ENCODE assay signal across 7 cellular contexts in genomic region chr22:11973856-11974255, GRCh38.
DNase-seq lines count a peak whose midpoint lies in the region; TF ChIP-seq lines count a peak whose summit lies in the region.
"Not testable (repeated sequence)": the region's sequence is repeated elsewhere in the genome, so short reads cannot be mapped to it uniquely, and the experiment has no call there.

No MANE protein-coding gene starts in this region.

- H3K4me1 Mint-ChIP-seq in activated T-helper 2 cell treated with anti-CD3 and anti-CD28 coated beads, Interferon-gamma antibody, Interleukin-2, Interleukin-4, amounts not matched to agents 10 μg/mL and 5 μg/mL and 100 μg/mL, durations not matched to agents 14 hours and 24 hours and 36 hours (ENCODE audit: low read depth) = not testable (repeated sequence)

- not testable (repeated sequence) for H3K36me3 ChIP-seq in H7 (replicated peaks; ENCODE audit: control insufficient read depth, insufficient read depth, low read length)

- H3K27ac Mint-ChIP-seq in activated T-helper 2 cell treated with anti-CD3 and anti-CD28 coated beads, Interferon-gamma antibody, Interleukin-2, Interleukin-4, amounts not matched to agents 10 μg/mL and 5 μg/mL and 100 μg/mL, durations not matched to agents 14 hours and 24 hours and 36 hours = not testable (repeated sequence)

- not testable (repeated sequence) for H3K27me3 Mint-ChIP-seq in activated T-helper 2 cell treated with anti-CD3 and anti-CD28 coated beads, Interferon-gamma antibody, Interleukin-2, Interleukin-4, amounts not matched to agents 10 μg/mL and 5 μg/mL and 100 μg/mL, durations not matched to agents 14 hours and 24 hours and 36 hours (ENCODE audit: low read depth)

- intact Hi-C loops in activated T-helper 2 cell treated with anti-CD3 and anti-CD28 coated beads, Interferon-gamma antibody, Interleukin-2, Interleukin-4, amounts not matched to agents 10 μg/mL and 5 μg/mL and 100 μg/mL, durations not matched to agents 14 hours and 24 hours and 36 hours (cut with micrococcal nuclease) = not testable (repeated sequence)

- peak overlapping the region; percentile 13 for H3K4me3 Mint-ChIP-seq in activated T-helper 2 cell treated with anti-CD3 and anti-CD28 coated beads, Interferon-gamma antibody, Interleukin-2, Interleukin-4, amounts not matched to agents 10 μg/mL and 5 μg/mL and 100 μg/mL, durations not matched to agents 14 hours and 24 hours and 36 hours (ENCODE audit: low read depth)

- not testable (repeated sequence) for TF ChIP-seq POLR2A in NB4 (IDR thresholded peaks at IDR 0.05; ENCODE audit: extremely low read depth, insufficient read length)

- not testable (repeated sequence) for H3K4me3 ChIP-seq in H7 (ENCODE audit: insufficient read depth, low read depth, low read length)
- H3K4me3 ChIP-seq in NB4 (ENCODE audit: low read depth, low read length) (peak overlapping the region; percentile 49), epithelial cell of proximal tubule (ENCODE audit: low read depth, low read length) (peak overlapping the region; percentile 26)

- TF ChIP-seq CTCF in NB4 (IDR thresholded peaks at IDR 0.05; ENCODE audit: low read depth, low read length); epithelial cell of proximal tubule (conservative IDR thresholded peaks at IDR 0.05; ENCODE audit: low read depth, low read length): not testable (repeated sequence)

- DNase-seq in AG20443 (ENCODE audit: low spot score) (peak; percentile 1), ELF-1 (ENCODE audit: low read depth, low spot score) (peak; percentile 18), H7 (peak; percentile 1), NB4 (ENCODE audit: low read depth) (peak; percentile 1), iPS-NIHi7 (ENCODE audit: extremely low spot score) (peak; percentile 1)
- DNase-seq in activated T-helper 2 cell treated with anti-CD3 and anti-CD28 coated beads, Interferon-gamma antibody, Interleukin-2, Interleukin-4, amounts not matched to agents 10 μg/mL and 5 μg/mL and 100 μg/mL, durations not matched to agents 14 hours and 24 hours and 36 hours (ENCODE audit: low spot score); epithelial cell of proximal tubule (ENCODE audit: low read depth): not testable (repeated sequence)

- not testable (repeated sequence) for H3K27me3 ChIP-seq in H7 (ENCODE audit: control insufficient read depth, insufficient read depth, low read length)

- H3K9me3 Mint-ChIP-seq in activated T-helper 2 cell treated with anti-CD3 and anti-CD28 coated beads, Interferon-gamma antibody, Interleukin-2, Interleukin-4, amounts not matched to agents 10 μg/mL and 5 μg/mL and 100 μg/mL, durations not matched to agents 14 hours and 24 hours and 36 hours = not testable (repeated sequence)

- not testable (repeated sequence) for H3K36me3 Mint-ChIP-seq in activated T-helper 2 cell treated with anti-CD3 and anti-CD28 coated beads, Interferon-gamma antibody, Interleukin-2, Interleukin-4, amounts not matched to agents 10 μg/mL and 5 μg/mL and 100 μg/mL, durations not matched to agents 14 hours and 24 hours and 36 hours (ENCODE audit: low read depth)
